ENCODE assay signal across 13 cellular contexts in genomic region chr2:10444463-10444862, GRCh38. TPM values are rescaled to one million over a fixed set of nuclear protein-coding genes. Genes with fewer than 3 reads are reported as not detected.
DNase-seq lines count a peak whose midpoint lies in the region; ATAC-seq, FAIRE-seq and TF ChIP-seq lines count a peak whose summit lies in the region.
"Had no signal": no experiment of that assay in that cellular context is flagged by ENCODE, and none has a peak within 500 bp of the region (broad histone marks: within the 10 kb centered on the region; RNA-seq: fewer than 3 reads in every experiment).

No MANE protein-coding gene starts in this region.

- CTCF ChIA-PET in SK-N-SH (lab: Yijun Ruan, JAX) = interaction anchor here (0.9 to 9.9 kb wide), 9 partner anchors 7 to 372 kb away, joined by 3 to 138 read pairs (median 5); no protein-coding TSS in a partner anchor

- H3K4me1 ChIP-seq in SK-N-SH (ENCODE audit: control insufficient read depth in 1 of 2, insufficient read depth in 2 of 2, low read depth in 1 of 2, low read length in 1 of 2) (peaks cover 20 to 22% of the 10 kb centered on the region in 2 experiments), MM.1S (ENCODE audit: low read length) (peaks cover 26% of the 10 kb centered on the region)

- H3K4me3 Mint-ChIP-seq in activated naive CD4-positive, alpha-beta T cell treated with anti-CD3 and anti-CD28 coated beads, Interleukin-2, amount 50 U/mL, for 24 hours = peak overlapping the region; percentile 100
- H3K4me3 Mint-ChIP-seq: natural killer cell treated with Interleukin-12 subunit alpha and Interleukin-12 subunit beta and Interleukin-15 and Interleukin-18, amount 100 ng/mL, for 72 hours had no signal

- H3K4me2 ChIP-seq in SK-N-SH = peak overlapping the region; percentile 96; the same call in 1 of the 2 replicates
- H3K4me2 ChIP-seq in MM.1S (ENCODE audit: low read depth, low read length) = peak overlapping the region; percentile 88

- H3F3A ChIP-seq in SK-N-SH (replicated peaks; ENCODE audit: insufficient read depth) (peaks cover 27% of the 10 kb centered on the region), MM.1S (ENCODE audit: insufficient read depth, low read length) (peaks cover 81% of the 10 kb centered on the region)

- H3K9me2 ChIP-seq in SK-N-SH = no peaks in the 10 kb centered on the region
- no peaks in the 10 kb centered on the region for H3K9me2 ChIP-seq in MM.1S (replicated peaks; ENCODE audit: insufficient read depth, low read length)

- H3K9me3 Mint-ChIP-seq in activated naive CD4-positive, alpha-beta T cell treated with anti-CD3 and anti-CD28 coated beads, Interleukin-2, amount 50 U/mL, for 24 hours = no peaks in the 10 kb centered on the region
- H3K9me3 Mint-ChIP-seq: natural killer cell treated with Interleukin-12 subunit alpha and Interleukin-12 subunit beta and Interleukin-15 and Interleukin-18, amount 100 ng/mL, for 72 hours had no signal

- H3K9ac ChIP-seq in SK-N-SH (no peak overlapping the region), MM.1S (ENCODE audit: low read length) (peak overlapping the region; percentile 92; the same call in 1 of the 2 replicates)

- H3K27ac ChIP-seq in SK-N-SH (ENCODE audit: low read depth in 2 of 2, low read length in 1 of 2) = no peak overlapping the region
- peak overlapping the region; percentile 98; the same call in 1 of the 2 replicates for H3K27ac ChIP-seq in MM.1S (ENCODE audit: low read length)
- H3K27ac ChIP-seq: 22Rv1 had no signal

- POLR2A ChIA-PET in SK-N-SH (lab: Yijun Ruan, JAX) = no interaction called here

- no peaks in the 10 kb centered on the region for H3K27me3 ChIP-seq in SK-N-SH (ENCODE audit: insufficient read depth)
- no peaks in the 10 kb centered on the region for H3K27me3 ChIP-seq in MM.1S (replicated peaks; ENCODE audit: insufficient read depth, low read length)

- H3K36me3 ChIP-seq in SK-N-SH (replicated peaks in 1 of 2; ENCODE audit: control insufficient read depth in 1 of 2, insufficient read depth in 2 of 2, low read length in 1 of 2) = peaks cover 57 to 58% of the 10 kb centered on the region in 2 experiments
- H3K36me3 ChIP-seq in MM.1S (replicated peaks; ENCODE audit: insufficient read depth, low read length) = peaks cover 57% of the 10 kb centered on the region

- H3K27ac Mint-ChIP-seq in activated naive CD4-positive, alpha-beta T cell treated with anti-CD3 and anti-CD28 coated beads, Interleukin-2, amount 50 U/mL, for 24 hours = peak overlapping the region; percentile 65

- no peak for TF ChIP-seq RAD21 in SK-N-SH (IDR thresholded peaks at IDR 0.05; ENCODE audit: low read length)

- H4K20me1 ChIP-seq in SK-N-SH (ENCODE audit: insufficient read depth) (peaks cover 67% of the 10 kb centered on the region), MM.1S (ENCODE audit: insufficient read depth, low read length) (peaks cover 45% of the 10 kb centered on the region)

- no peak for ATAC-seq in SK-N-SH treated with all-trans-retinoic acid at 6 μM for 48 hours
- ATAC-seq in HG03354 (IDR thresholded peaks at IDR 0.05; ENCODE audit: poor library complexity, severe bottlenecking, unreplicated experiment) = no peak
- ATAC-seq: HCT116; natural killer cell treated with Interleukin-12 subunit alpha and Interleukin-12 subunit beta and Interleukin-15 and Interleukin-18, amount 100 ng/mL, for 72 hours had no signal

- TF ChIP-seq EP300 in SK-N-SH (IDR thresholded peaks at IDR 0.05; ENCODE audit: borderline replicate concordance in 1 of 2, low read depth in 1 of 2, low read length in 1 of 2) = no peak

- no peak for TF ChIP-seq CTCF in SK-N-SH (IDR thresholded peaks at IDR 0.05)
- TF ChIP-seq CTCF in MM.1S (IDR thresholded peaks at IDR 0.05; ENCODE audit: low read length) = no peak

- peaks cover 57% of the 10 kb centered on the region for H3K79me2 ChIP-seq in SK-N-SH (ENCODE audit: insufficient read depth)
- peaks cover 66% of the 10 kb centered on the region for H3K79me2 ChIP-seq in MM.1S (ENCODE audit: low read length)

- H3K4me3 ChIP-seq in SK-N-SH (ENCODE audit: low read depth in 2 of 2, low read length in 1 of 2) = no peak overlapping the region
- H3K4me3 ChIP-seq in MM.1S (ENCODE audit: low read length) = peak overlapping the region; percentile 93

- peaks cover 32% of the 10 kb centered on the region for H3K36me3 Mint-ChIP-seq in activated naive CD4-positive, alpha-beta T cell treated with anti-CD3 and anti-CD28 coated beads, Interleukin-2, amount 50 U/mL, for 24 hours

- H3K4me1 Mint-ChIP-seq in activated naive CD4-positive, alpha-beta T cell treated with anti-CD3 and anti-CD28 coated beads, Interleukin-2, amount 50 U/mL, for 24 hours = peaks cover 45% of the 10 kb centered on the region

- 95% methylated on average over 5 of the region's 5 CpGs for WGBS in SK-N-SH (ENCODE audit: low lambda C conversion rate)

- no peak for FAIRE-seq in H54 (lab: Jason Lieb, UNC)
- FAIRE-seq: frontal cortex had no signal

- H3K27me3 Mint-ChIP-seq in activated naive CD4-positive, alpha-beta T cell treated with anti-CD3 and anti-CD28 coated beads, Interleukin-2, amount 50 U/mL, for 24 hours = no peaks in the 10 kb centered on the region
- H3K27me3 Mint-ChIP-seq: natural killer cell treated with Interleukin-12 subunit alpha and Interleukin-12 subunit beta and Interleukin-15 and Interleukin-18, amount 100 ng/mL, for 72 hours had no signal

- DNase-seq in SK-N-SH (no peak), MM.1S (no peak), middle frontal gyrus (ENCODE audit: extremely low spot score, low spot score) (no peak), H54 (ENCODE audit: insufficient read length, low spot score) (no peak)
- peak in 2 of 3 experiments; percentile 29 to 62 for DNase-seq in stimulated activated CD4-positive, alpha-beta T cell treated with anti-CD3 and anti-CD28 coated beads, TNF-alpha, amount 100 ng/mL, for 24 hours (ENCODE audit: low read depth in 3 of 3)
- DNase-seq: NCI-H2081 had no signal

- no peak for TF ChIP-seq POLR2A in H54 (IDR thresholded peaks at IDR 0.05; ENCODE audit: low read depth, low read length)

- H3K9me3 ChIP-seq in SK-N-SH (no peaks in the 10 kb centered on the region), MM.1S (replicated peaks; ENCODE audit: insufficient read depth, low read length) (no peaks in the 10 kb centered on the region)

- H2AFZ ChIP-seq in SK-N-SH (ENCODE audit: low read depth) = no peak overlapping the region
- H2AFZ ChIP-seq in MM.1S (ENCODE audit: low read length) = no peak overlapping the region

TF ChIP-seq in SK-N-SH, 30 proteins besides CTCF, POLR2A, EP300 and RAD21 (continues in another document):
- no peak for TF ChIP-seq MXI1 (IDR thresholded peaks at IDR 0.05; ENCODE audit: low read depth, low read length)
- no peak for TF ChIP-seq IRF3 (IDR thresholded peaks at IDR 0.05; ENCODE audit: low read depth, low read length)
- TF ChIP-seq USF1 (IDR thresholded peaks at IDR 0.05; ENCODE audit: borderline replicate concordance, low read depth) = no peak

TF ChIP-seq in SK-N-SH treated with all-trans-retinoic acid at 6 μM for 48 hours, 23 proteins besides CTCF, POLR2A, EP300 and RAD21:
- TF ChIP-seq BACH2 (CRISPR knock-in tag; IDR thresholded peaks at IDR 0.05; ENCODE audit: borderline replicate concordance) (no peak), ARNTL (CRISPR knock-in tag; IDR thresholded peaks at IDR 0.05; ENCODE audit: borderline replicate concordance, low read depth) (no peak)
- TF ChIP-seq, protein P1, sequence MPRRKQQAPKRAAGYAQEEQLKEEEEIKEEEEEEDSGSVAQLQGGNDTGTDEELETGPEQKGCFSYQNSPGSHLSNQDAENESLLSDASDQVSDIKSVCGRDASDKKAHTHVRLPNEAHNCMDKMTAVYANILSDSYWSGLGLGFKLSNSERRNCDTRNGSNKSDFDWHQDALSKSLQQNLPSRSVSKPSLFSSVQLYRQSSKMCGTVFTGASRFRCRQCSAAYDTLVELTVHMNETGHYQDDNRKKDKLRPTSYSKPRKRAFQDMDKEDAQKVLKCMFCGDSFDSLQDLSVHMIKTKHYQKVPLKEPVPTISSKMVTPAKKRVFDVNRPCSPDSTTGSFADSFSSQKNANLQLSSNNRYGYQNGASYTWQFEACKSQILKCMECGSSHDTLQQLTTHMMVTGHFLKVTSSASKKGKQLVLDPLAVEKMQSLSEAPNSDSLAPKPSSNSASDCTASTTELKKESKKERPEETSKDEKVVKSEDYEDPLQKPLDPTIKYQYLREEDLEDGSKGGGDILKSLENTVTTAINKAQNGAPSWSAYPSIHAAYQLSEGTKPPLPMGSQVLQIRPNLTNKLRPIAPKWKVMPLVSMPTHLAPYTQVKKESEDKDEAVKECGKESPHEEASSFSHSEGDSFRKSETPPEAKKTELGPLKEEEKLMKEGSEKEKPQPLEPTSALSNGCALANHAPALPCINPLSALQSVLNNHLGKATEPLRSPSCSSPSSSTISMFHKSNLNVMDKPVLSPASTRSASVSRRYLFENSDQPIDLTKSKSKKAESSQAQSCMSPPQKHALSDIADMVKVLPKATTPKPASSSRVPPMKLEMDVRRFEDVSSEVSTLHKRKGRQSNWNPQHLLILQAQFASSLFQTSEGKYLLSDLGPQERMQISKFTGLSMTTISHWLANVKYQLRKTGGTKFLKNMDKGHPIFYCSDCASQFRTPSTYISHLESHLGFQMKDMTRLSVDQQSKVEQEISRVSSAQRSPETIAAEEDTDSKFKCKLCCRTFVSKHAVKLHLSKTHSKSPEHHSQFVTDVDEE (CRISPR knock-in tag; IDR thresholded peaks at IDR 0.05) = no peak

RNA-seq across cellular contexts. Expression of gene ODC1, which starts 3.7 kb away (rescaled TPM):
- 253 and 273 TPM in 2 replicates for polyA plus RNA-seq in SK-N-SH (2012; rRNA removed)
- 286 and 365 TPM in 2 replicates for polyA plus RNA-seq in SK-N-SH (2012; cell fraction: cytosol; rRNA removed)
- polyA plus RNA-seq in SK-N-SH (2012; cell fraction: nucleus; rRNA removed) = 192 and 200 TPM in 2 replicates

Comparison
In these comparisons a context has a peak if more than half of its experiments do, and no peak if none do; other contexts are left out.
1. DNase-seq: peak in stimulated activated CD4-positive, alpha-beta T cell treated with anti-CD3 and anti-CD28 coated beads, TNF-alpha, amount 100 ng/mL, for 24 hours (2 of 3); none in SK-N-SH (single experiment), MM.1S (single experiment), middle frontal gyrus (single experiment) and H54 (single experiment).